In genomic region chr20:23448167-23448566, GRCh38 we compare ENCODE assay signal across 1 cellular context.
TF ChIP-seq lines count a peak whose summit lies in the region.

No MANE protein-coding gene starts in this region.

TF ChIP-seq in H1, 55 proteins besides CTCF, POLR2A, EP300 and RAD21:
- TF ChIP-seq HDAC2 (IDR thresholded peaks at IDR 0.05; ENCODE audit: borderline replicate concordance in 1 of 2, low read depth in 2 of 2, low read length in 2 of 2), result no peak
- TF ChIP-seq SIX5 (IDR thresholded peaks at IDR 0.05; ENCODE audit: low read depth, low read length), result no peak
- no peak for TF ChIP-seq RNF2 (IDR thresholded peaks at IDR 0.05; ENCODE audit: borderline replicate concordance, low read depth, low read length, missing control alignments, poor library complexity, severe bottlenecking)
- no peak for TF ChIP-seq CTBP2 (IDR thresholded peaks at IDR 0.05; ENCODE audit: borderline replicate concordance, insufficient read depth, insufficient read length, low read length)
- no peak for TF ChIP-seq TBP (IDR thresholded peaks at IDR 0.05; ENCODE audit: low read depth, low read length)
- no peak for TF ChIP-seq GABPA (IDR thresholded peaks at IDR 0.05; ENCODE audit: borderline replicate concordance, insufficient read depth, low read length)
- TF ChIP-seq SIRT6 (IDR thresholded peaks at IDR 0.05; ENCODE audit: low read length), result no peak
- no peak for TF ChIP-seq GTF2F1 (IDR thresholded peaks at IDR 0.05; ENCODE audit: borderline replicate concordance, low read depth, low read length)
- no peak for TF ChIP-seq SUZ12 (IDR thresholded peaks at IDR 0.05; ENCODE audit: low read length)
- TF ChIP-seq JUN (IDR thresholded peaks at IDR 0.05; ENCODE audit: low read depth, low read length), result no peak
